Comparison of ENCODE assay signal across 8 cellular contexts in the genomic region with DNA sequence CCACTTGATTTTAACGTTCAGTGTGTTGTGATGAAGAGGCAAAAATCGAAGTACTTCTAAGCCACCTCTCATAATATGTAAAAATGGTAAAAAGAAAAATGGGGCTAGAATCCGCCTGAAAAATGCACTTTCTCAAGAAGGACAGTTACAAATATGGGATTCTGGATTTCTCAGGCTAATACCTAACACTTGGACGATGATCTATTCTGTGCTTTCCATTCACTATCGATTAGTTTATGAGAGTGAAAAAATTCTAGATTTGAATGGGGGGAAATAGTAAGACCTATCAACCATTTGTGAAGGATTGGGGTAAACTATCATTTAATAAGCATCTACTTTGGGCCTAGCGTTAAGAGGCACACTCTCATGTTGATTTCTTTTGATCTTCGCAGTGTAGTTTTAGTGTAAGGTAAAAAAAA. TPM values are rescaled to one million over a fixed set of nuclear protein-coding genes. Genes with fewer than 3 reads are reported as not detected.
DNase-seq lines count a peak whose midpoint lies in the region; ATAC-seq, FAIRE-seq and TF ChIP-seq lines count a peak whose summit lies in the region.
"Not testable (repeated sequence)": the region's sequence is repeated elsewhere in the genome, so short reads cannot be mapped to it uniquely, and the experiment has no call there.

No MANE protein-coding gene starts in this region.

- H3K9me2 ChIP-seq in GM23248 (ENCODE audit: insufficient read depth): not testable (repeated sequence)

- not testable (repeated sequence) for H3K27me3 ChIP-seq in GM23248 (replicated peaks; ENCODE audit: insufficient read depth); OCI-LY3 (ENCODE audit: low read depth, low read length); muscle layer of duodenum (ENCODE audit: low read depth, low read length); skeletal muscle satellite cell (ENCODE audit: control insufficient read depth, insufficient read depth, low read length)

- not testable (repeated sequence) for H4K20me1 ChIP-seq in GM23248 (ENCODE audit: insufficient read depth)
- H4K20me1 ChIP-seq in OCI-LY3 (ENCODE audit: insufficient read depth, low read length): peaks cover 18% of the 10 kb centered on the region

- H3K4me1 ChIP-seq in GM23248 (ENCODE audit: insufficient read depth) (peaks cover 22% of the 10 kb centered on the region), OCI-LY3 (ENCODE audit: low read length) (peaks cover 17% of the 10 kb centered on the region)
- H3K4me1 ChIP-seq in muscle layer of duodenum (ENCODE audit: control insufficient read depth in 1 of 2, insufficient read depth in 2 of 2, low read length in 2 of 2); skeletal muscle satellite cell (ENCODE audit: control insufficient read depth, insufficient read depth, low read length): not testable (repeated sequence)

- in situ Hi-C loops in GM23248 (cut with MboI): not testable (repeated sequence)

- not testable (repeated sequence) for ATAC-seq in activated T-cell treated with anti-CD3 and anti-CD28 coated beads, Interleukin-2, amount 50 U/mL, for 4 hours

- H3K4me3 ChIP-seq in GM23248 (peak overlapping the region; percentile 85), OCI-LY3 (ENCODE audit: low read length) (peak overlapping the region; percentile 96), muscle layer of duodenum (ENCODE audit: low read depth in 1 of 2, low read length in 2 of 2) (peak overlapping the region; percentile 50 to 57), skeletal muscle satellite cell (ENCODE audit: low read length) (peak overlapping the region; percentile 79)

- not testable (repeated sequence) for H3K36me3 Mint-ChIP-seq in activated T-cell treated with anti-CD3 and anti-CD28 coated beads, Interleukin-2, amount 50 U/mL, for 4 hours (ENCODE audit: insufficient read depth); chondrocyte (ENCODE audit: low read depth); glutamatergic neuron (ENCODE audit: unreplicated experiment)

- H3K27ac Mint-ChIP-seq in chondrocyte (ENCODE audit: unreplicated experiment): peak overlapping the region; percentile 94
- H3K27ac Mint-ChIP-seq in glutamatergic neuron (ENCODE audit: unreplicated experiment): peak overlapping the region; percentile 93

- H3K4me3 Mint-ChIP-seq in activated T-cell treated with anti-CD3 and anti-CD28 coated beads, Interleukin-2, amount 50 U/mL, for 4 hours: peak overlapping the region; percentile 81
- peak overlapping the region; percentile 81 for H3K4me3 Mint-ChIP-seq in chondrocyte (ENCODE audit: unreplicated experiment)
- H3K4me3 Mint-ChIP-seq in glutamatergic neuron (ENCODE audit: unreplicated experiment): peak overlapping the region; percentile 85

- peaks cover 29% of the 10 kb centered on the region for H3K79me2 ChIP-seq in GM23248 (ENCODE audit: insufficient read depth)
- peaks cover 36% of the 10 kb centered on the region for H3K79me2 ChIP-seq in OCI-LY3 (ENCODE audit: low read length)

- peak overlapping the region; percentile 92 for H3K27ac ChIP-seq in GM23248
- H3K27ac ChIP-seq in OCI-LY3 (ENCODE audit: low read length): not testable (repeated sequence)
- H3K27ac ChIP-seq in muscle layer of duodenum (ENCODE audit: low read length): peak overlapping the region; percentile 83

- H3F3A ChIP-seq in GM23248 (ENCODE audit: insufficient read depth): peaks cover 40% of the 10 kb centered on the region

- H3K4me1 Mint-ChIP-seq in activated T-cell treated with anti-CD3 and anti-CD28 coated beads, Interleukin-2, amount 50 U/mL, for 4 hours (ENCODE audit: low read depth): peaks cover 27% of the 10 kb centered on the region
- H3K4me1 Mint-ChIP-seq in chondrocyte (ENCODE audit: low read depth): peaks cover 21% of the 10 kb centered on the region
- not testable (repeated sequence) for H3K4me1 Mint-ChIP-seq in glutamatergic neuron (ENCODE audit: low read depth, unreplicated experiment)

- H3K4me2 ChIP-seq in GM23248 (ENCODE audit: unreplicated experiment): peak overlapping the region; percentile 92
- H3K4me2 ChIP-seq in OCI-LY3 (ENCODE audit: low read length): peak overlapping the region; percentile 72
- peak overlapping the region; percentile 82 for H3K4me2 ChIP-seq in skeletal muscle satellite cell (ENCODE audit: low read length)

- FAIRE-seq in A204.1 (lab: Jason Lieb, UNC): peak; percentile 70

- peak; percentile 35 for DNase-seq in GM23248
- DNase-seq in activated T-cell treated with anti-CD3 and anti-CD28 coated beads, Interleukin-2, amount 50 U/mL, for 4 hours; chondrocyte (ENCODE audit: low spot score); glutamatergic neuron: not testable (repeated sequence)

- TF ChIP-seq CTCF in OCI-LY3 (IDR thresholded peaks at IDR 0.05; ENCODE audit: low read depth, low read length); chondrocyte (IDR thresholded peaks at IDR 0.05); glutamatergic neuron (IDR thresholded peaks at IDR 0.05; ENCODE audit: partially characterized antibody, unreplicated experiment): not testable (repeated sequence)

- not testable (repeated sequence) for H3K9me3 ChIP-seq in GM23248 (ENCODE audit: low read depth); OCI-LY3 (ENCODE audit: insufficient read depth, low read length); muscle layer of duodenum (ENCODE audit: control insufficient read depth in 1 of 2, low read length in 2 of 2); skeletal muscle satellite cell (replicated peaks; ENCODE audit: low read length)

- H3K36me3 ChIP-seq in GM23248 (ENCODE audit: low read depth); OCI-LY3 (replicated peaks; ENCODE audit: low read depth, low read length); muscle layer of duodenum (ENCODE audit: control insufficient read depth in 1 of 2, insufficient read depth in 2 of 2, low read length in 2 of 2); skeletal muscle satellite cell (ENCODE audit: insufficient read depth, low read length): not testable (repeated sequence)

- not testable (repeated sequence) for H3K9me3 Mint-ChIP-seq in activated T-cell treated with anti-CD3 and anti-CD28 coated beads, Interleukin-2, amount 50 U/mL, for 4 hours; chondrocyte (ENCODE audit: low read depth)
- peaks cover 12% of the 10 kb centered on the region for H3K9me3 Mint-ChIP-seq in glutamatergic neuron (ENCODE audit: unreplicated experiment)

- H3K27me3 Mint-ChIP-seq in activated T-cell treated with anti-CD3 and anti-CD28 coated beads, Interleukin-2, amount 50 U/mL, for 4 hours (ENCODE audit: low read depth); chondrocyte (ENCODE audit: low read depth): not testable (repeated sequence)
- H3K27me3 Mint-ChIP-seq in glutamatergic neuron (ENCODE audit: unreplicated experiment): peaks cover 11% of the 10 kb centered on the region

- WGBS in GM23248 (ENCODE audit: low coverage in 1 of 2, low lambda C conversion rate in 2 of 2, missing lambda C conversion rate in 2 of 2), 2 experiments: 4 to 7% methylated on average over 7 of the region's 7 CpGs

- peak overlapping the region; percentile 90 for H3K9ac ChIP-seq in GM23248
- peak overlapping the region; percentile 84 for H3K9ac ChIP-seq in OCI-LY3 (ENCODE audit: low read length)
- H3K9ac ChIP-seq in skeletal muscle satellite cell (ENCODE audit: low read depth, low read length): peak overlapping the region; percentile 86

- peak overlapping the region; percentile 92 for H2AFZ ChIP-seq in GM23248
- H2AFZ ChIP-seq in OCI-LY3 (ENCODE audit: low read depth, low read length): peak overlapping the region; percentile 79

RNA-seq across cellular contexts. Expression of gene KMT2C, which starts 1.4 kb away (rescaled TPM):
- total RNA-seq in GM23248 (2014; rRNA removed; shearing (Covaris generic)): 14.2 and 14.3 TPM in 2 replicates
- polyA plus RNA-seq in GM23248 (2016; fragmentation: Nextera tagmentation; extraction: Ambion mirVana): 7.2 and 8.3 TPM in 2 replicates
- total RNA-seq in activated T-cell treated with anti-CD3 and anti-CD28 coated beads, Interleukin-2, amount 50 U/mL, for 4 hours: 10 to 100 TPM; 41.6 to 48.5 (median 41.6) TPM
- total RNA-seq in chondrocyte (52.0 to 70.1 TPM (median 56.6 TPM) in 3 replicates), glutamatergic neuron (ENCODE audit: unreplicated experiment) (136 TPM)
- 21.8 and 25.6 TPM in 2 replicates for total RNA-seq in skeletal muscle satellite cell (2012; rRNA removed)
